Comparison of ENCODE assay signal across 1 cellular context in the genomic region with DNA sequence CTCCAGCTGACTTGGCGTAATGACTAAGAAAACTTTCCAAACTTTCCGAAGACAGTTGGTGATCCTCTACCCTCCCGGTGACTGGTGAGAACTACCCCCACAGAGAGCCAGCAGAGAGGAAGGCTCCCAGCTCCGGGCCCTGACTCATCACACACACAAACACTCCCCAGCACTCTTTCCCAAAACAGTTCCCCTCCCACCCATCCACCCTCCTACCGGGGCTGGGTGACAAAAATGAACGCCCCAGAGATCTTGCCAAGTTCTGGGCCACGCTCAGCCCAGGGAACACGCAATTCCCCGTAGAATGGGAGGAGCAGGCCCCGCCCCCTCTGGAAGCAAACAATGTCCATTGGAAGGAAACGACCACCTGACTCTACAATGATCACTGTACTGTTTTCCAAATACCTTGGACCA.
TF ChIP-seq lines count a peak whose summit lies in the region.

No MANE protein-coding gene starts in this region.

TF ChIP-seq in HepG2, 621 proteins besides CTCF, POLR2A, EP300 and RAD21:
- no peak for TF ChIP-seq STAT6 (CRISPR knock-in tag; IDR thresholded peaks at IDR 0.05; ENCODE audit: borderline replicate concordance)
- TF ChIP-seq TMF1 (CRISPR knock-in tag; IDR thresholded peaks at IDR 0.05; ENCODE audit: low read depth), result no peak
- no peak for TF ChIP-seq HIC2 (CRISPR knock-in tag; IDR thresholded peaks at IDR 0.05; ENCODE audit: low read depth)
- TF ChIP-seq, protein P1, sequence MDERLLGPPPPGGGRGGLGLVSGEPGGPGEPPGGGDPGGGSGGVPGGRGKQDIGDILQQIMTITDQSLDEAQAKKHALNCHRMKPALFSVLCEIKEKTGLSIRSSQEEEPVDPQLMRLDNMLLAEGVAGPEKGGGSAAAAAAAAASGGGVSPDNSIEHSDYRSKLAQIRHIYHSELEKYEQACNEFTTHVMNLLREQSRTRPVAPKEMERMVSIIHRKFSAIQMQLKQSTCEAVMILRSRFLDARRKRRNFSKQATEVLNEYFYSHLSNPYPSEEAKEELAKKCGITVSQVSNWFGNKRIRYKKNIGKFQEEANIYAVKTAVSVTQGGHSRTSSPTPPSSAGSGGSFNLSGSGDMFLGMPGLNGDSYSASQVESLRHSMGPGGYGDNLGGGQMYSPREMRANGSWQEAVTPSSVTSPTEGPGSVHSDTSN (CRISPR knock-in tag; IDR thresholded peaks at IDR 0.05), result no peak
- TF ChIP-seq MLLT10 (CRISPR knock-in tag; IDR thresholded peaks at IDR 0.05), result no peak
- no peak for TF ChIP-seq ZNF841 (CRISPR knock-in tag; IDR thresholded peaks at IDR 0.05; ENCODE audit: borderline replicate concordance)
- TF ChIP-seq RBM22 (optimal IDR thresholded peaks at IDR 0.05; ENCODE audit: low read length), result no peak
- TF ChIP-seq ZNF432 (CRISPR knock-in tag; IDR thresholded peaks at IDR 0.05; ENCODE audit: borderline replicate concordance), result no peak
- no peak for TF ChIP-seq BCLAF1 (IDR thresholded peaks at IDR 0.05)
- no peak for TF ChIP-seq FOXK2 (IDR thresholded peaks at IDR 0.05)
